Comparison of ENCODE assay signal across 8 cellular contexts in the genomic region with DNA sequence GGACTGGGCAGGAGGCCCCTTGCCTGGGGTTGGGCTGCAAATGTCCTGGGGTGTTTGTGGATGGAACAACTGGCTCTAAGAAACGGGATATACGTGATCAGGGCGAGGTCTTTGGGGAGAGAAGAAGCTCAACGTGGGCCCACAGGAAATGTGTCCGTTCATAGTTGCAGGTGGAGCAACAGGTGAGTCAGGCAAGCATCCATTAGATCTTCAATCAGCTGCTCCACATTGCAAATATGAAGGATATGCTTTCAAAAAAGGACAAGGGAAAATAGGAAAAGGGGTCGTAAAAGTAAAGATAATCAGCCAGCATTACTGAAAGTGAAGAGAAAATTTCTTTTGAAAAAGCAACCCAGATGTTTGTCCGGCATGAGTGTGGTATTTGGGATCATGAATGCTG.
"Had no signal": no experiment of that assay in that cellular context is flagged by ENCODE, and none has a peak within 500 bp of the region (broad histone marks: within the 10 kb centered on the region; RNA-seq: fewer than 3 reads in every experiment).

No MANE protein-coding gene starts in this region.

- H3K36me3 ChIP-seq: HAP-1 had no signal

- H3K27ac ChIP-seq: GM23248, HL-60 had no signal

- H3K4me3 ChIP-seq: GM23248, HAP-1, K562 had no signal

- DNase-seq: GOT3, H7, KG1 had no signal

- ATAC-seq: HCT116, K562 had no signal

- H3K4me1 ChIP-seq: HAP-1 had no signal

- H3K9me3 ChIP-seq: HAP-1 had no signal
